In the genomic region with DNA sequence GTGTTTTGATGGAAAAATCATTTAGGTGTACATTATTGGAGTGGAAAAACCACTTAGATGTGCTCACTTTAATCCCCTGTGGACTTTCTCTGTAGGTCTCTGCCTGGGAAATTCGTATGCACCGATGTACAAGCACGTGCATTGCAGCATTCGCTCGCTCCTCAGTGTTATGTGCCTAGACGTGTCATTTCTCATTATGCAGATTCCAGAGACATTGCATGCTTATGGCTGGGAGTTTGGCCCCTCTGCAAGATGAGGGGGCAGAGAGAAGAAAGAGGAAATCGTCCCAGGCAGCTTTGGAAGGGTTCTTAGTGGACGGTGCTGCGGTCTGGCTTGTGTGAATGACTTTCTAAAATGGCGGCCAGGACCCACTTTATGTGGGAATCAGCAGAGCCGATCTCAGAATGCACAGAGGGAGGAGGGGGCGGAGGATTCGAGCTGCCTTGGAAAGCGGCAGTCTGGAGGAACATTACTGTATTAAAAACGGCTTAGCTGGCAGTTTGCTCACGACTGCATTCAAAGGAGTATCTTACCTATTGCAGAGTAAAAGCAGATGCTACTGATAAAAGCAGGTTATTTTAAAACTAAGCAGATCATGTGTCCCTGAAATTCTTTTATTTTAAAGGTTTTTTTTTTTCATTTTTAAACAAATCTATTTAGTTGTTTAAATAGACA, we compare ENCODE assay signal across 1 cellular context.
TF ChIP-seq lines count a peak whose summit lies in the region.

No MANE protein-coding gene starts in this region.

TF ChIP-seq in HepG2, 621 proteins besides CTCF, POLR2A, EP300 and RAD21 (continued from another document and continues in another):
- TF ChIP-seq ZNF646 (CRISPR knock-in tag; IDR thresholded peaks at IDR 0.05), result no peak
- TF ChIP-seq, protein P1, sequence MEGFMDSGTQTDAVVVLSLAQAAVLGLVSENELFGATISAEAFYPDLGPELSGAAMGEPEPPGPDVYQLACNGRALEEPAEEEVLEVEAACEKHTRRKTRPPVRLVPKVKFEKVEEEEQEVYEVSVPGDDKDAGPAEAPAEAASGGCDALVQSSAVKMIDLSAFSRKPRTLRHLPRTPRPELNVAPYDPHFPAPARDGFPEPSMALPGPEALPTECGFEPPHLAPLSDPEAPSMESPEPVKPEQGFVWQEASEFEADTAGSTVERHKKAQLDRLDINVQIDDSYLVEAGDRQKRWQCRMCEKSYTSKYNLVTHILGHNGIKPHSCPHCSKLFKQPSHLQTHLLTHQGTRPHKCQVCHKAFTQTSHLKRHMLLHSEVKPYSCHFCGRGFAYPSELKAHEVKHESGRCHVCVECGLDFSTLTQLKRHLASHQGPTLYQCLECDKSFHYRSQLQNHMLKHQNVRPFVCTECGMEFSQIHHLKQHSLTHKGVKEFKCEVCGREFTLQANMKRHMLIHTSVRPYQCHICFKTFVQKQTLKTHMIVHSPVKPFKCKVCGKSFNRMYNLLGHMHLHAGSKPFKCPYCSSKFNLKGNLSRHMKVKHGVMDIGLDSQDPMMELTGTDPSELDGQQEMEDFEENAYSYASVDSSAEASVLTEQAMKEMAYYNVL (CRISPR knock-in tag; IDR thresholded peaks at IDR 0.05; ENCODE audit: borderline replicate concordance), result no peak
- TF ChIP-seq BRD4 (CRISPR knock-in tag; IDR thresholded peaks at IDR 0.05), result no peak
- no peak for TF ChIP-seq NFE2L1 (CRISPR knock-in tag; IDR thresholded peaks at IDR 0.05; ENCODE audit: borderline replicate concordance)
- no peak for TF ChIP-seq SP1 (IDR thresholded peaks at IDR 0.05)
- peak; percentile 17; the same call in 1 of the 2 replicates for TF ChIP-seq SP1 (CRISPR knock-in tag; IDR thresholded peaks at IDR 0.05)
- TF ChIP-seq, protein P2, sequence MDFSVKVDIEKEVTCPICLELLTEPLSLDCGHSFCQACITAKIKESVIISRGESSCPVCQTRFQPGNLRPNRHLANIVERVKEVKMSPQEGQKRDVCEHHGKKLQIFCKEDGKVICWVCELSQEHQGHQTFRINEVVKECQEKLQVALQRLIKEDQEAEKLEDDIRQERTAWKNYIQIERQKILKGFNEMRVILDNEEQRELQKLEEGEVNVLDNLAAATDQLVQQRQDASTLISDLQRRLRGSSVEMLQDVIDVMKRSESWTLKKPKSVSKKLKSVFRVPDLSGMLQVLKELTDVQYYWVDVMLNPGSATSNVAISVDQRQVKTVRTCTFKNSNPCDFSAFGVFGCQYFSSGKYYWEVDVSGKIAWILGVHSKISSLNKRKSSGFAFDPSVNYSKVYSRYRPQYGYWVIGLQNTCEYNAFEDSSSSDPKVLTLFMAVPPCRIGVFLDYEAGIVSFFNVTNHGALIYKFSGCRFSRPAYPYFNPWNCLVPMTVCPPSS (IDR thresholded peaks at IDR 0.05), result no peak
- TF ChIP-seq, protein P3, sequence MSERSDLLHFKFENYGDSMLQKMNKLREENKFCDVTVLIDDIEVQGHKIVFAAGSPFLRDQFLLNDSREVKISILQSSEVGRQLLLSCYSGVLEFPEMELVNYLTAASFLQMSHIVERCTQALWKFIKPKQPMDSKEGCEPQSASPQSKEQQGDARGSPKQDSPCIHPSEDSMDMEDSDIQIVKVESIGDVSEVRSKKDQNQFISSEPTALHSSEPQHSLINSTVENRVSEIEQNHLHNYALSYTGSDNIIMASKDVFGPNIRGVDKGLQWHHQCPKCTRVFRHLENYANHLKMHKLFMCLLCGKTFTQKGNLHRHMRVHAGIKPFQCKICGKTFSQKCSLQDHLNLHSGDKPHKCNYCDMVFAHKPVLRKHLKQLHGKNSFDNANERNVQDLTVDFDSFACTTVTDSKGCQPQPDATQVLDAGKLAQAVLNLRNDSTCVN (CRISPR knock-in tag; IDR thresholded peaks at IDR 0.05; ENCODE audit: borderline replicate concordance), result no peak
- no peak for TF ChIP-seq HOXD1 (CRISPR knock-in tag; IDR thresholded peaks at IDR 0.05)
- TF ChIP-seq YEATS2 (CRISPR knock-in tag; IDR thresholded peaks at IDR 0.05; ENCODE audit: borderline replicate concordance), result no peak
- no peak; the same call in 1 of the 2 replicates for TF ChIP-seq KDM5A (IDR thresholded peaks at IDR 0.05; ENCODE audit: borderline replicate concordance, low read length)
- TF ChIP-seq, protein P4, sequence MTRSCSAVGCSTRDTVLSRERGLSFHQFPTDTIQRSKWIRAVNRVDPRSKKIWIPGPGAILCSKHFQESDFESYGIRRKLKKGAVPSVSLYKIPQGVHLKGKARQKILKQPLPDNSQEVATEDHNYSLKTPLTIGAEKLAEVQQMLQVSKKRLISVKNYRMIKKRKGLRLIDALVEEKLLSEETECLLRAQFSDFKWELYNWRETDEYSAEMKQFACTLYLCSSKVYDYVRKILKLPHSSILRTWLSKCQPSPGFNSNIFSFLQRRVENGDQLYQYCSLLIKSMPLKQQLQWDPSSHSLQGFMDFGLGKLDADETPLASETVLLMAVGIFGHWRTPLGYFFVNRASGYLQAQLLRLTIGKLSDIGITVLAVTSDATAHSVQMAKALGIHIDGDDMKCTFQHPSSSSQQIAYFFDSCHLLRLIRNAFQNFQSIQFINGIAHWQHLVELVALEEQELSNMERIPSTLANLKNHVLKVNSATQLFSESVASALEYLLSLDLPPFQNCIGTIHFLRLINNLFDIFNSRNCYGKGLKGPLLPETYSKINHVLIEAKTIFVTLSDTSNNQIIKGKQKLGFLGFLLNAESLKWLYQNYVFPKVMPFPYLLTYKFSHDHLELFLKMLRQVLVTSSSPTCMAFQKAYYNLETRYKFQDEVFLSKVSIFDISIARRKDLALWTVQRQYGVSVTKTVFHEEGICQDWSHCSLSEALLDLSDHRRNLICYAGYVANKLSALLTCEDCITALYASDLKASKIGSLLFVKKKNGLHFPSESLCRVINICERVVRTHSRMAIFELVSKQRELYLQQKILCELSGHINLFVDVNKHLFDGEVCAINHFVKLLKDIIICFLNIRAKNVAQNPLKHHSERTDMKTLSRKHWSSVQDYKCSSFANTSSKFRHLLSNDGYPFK (CRISPR knock-in tag; IDR thresholded peaks at IDR 0.05; ENCODE audit: borderline replicate concordance), result 0 out of 2 replicates have a peak, but pooled peaks have one; percentile 26
- TF ChIP-seq SIX1 (CRISPR knock-in tag; IDR thresholded peaks at IDR 0.05; ENCODE audit: borderline replicate concordance), result no peak
- TF ChIP-seq NR2C2 (CRISPR knock-in tag; IDR thresholded peaks at IDR 0.05; ENCODE audit: borderline replicate concordance), result 0 out of 2 replicates have a peak, but pooled peaks have one; percentile 27
- TF ChIP-seq PPARG (CRISPR knock-in tag; conservative IDR thresholded peaks at IDR 0.05), result no peak
- TF ChIP-seq, protein P5, sequence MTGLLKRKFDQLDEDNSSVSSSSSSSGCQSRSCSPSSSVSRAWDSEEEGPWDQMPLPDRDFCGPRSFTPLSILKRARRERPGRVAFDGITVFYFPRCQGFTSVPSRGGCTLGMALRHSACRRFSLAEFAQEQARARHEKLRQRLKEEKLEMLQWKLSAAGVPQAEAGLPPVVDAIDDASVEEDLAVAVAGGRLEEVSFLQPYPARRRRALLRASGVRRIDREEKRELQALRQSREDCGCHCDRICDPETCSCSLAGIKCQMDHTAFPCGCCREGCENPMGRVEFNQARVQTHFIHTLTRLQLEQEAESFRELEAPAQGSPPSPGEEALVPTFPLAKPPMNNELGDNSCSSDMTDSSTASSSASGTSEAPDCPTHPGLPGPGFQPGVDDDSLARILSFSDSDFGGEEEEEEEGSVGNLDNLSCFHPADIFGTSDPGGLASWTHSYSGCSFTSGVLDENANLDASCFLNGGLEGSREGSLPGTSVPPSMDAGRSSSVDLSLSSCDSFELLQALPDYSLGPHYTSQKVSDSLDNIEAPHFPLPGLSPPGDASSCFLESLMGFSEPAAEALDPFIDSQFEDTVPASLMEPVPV (CRISPR knock-in tag; IDR thresholded peaks at IDR 0.05), result no peak
- TF ChIP-seq CCDC6 (CRISPR knock-in tag; IDR thresholded peaks at IDR 0.05), result no peak
- TF ChIP-seq CHD4 (IDR thresholded peaks at IDR 0.05; ENCODE audit: borderline replicate concordance, low read length), result no peak
- TF ChIP-seq NBN (conservative IDR thresholded peaks at IDR 0.05), result no peak
- TF ChIP-seq ZBTB39 (CRISPR knock-in tag; IDR thresholded peaks at IDR 0.05), result no peak
- TF ChIP-seq STAG1 (CRISPR knock-in tag; IDR thresholded peaks at IDR 0.05), result no peak
- TF ChIP-seq MED8 (CRISPR knock-in tag; IDR thresholded peaks at IDR 0.05; ENCODE audit: insufficient replicate concordance), result no peak
- TF ChIP-seq ZNF281 (CRISPR knock-in tag; IDR thresholded peaks at IDR 0.05; ENCODE audit: borderline replicate concordance), result no peak
